In the genomic region with DNA sequence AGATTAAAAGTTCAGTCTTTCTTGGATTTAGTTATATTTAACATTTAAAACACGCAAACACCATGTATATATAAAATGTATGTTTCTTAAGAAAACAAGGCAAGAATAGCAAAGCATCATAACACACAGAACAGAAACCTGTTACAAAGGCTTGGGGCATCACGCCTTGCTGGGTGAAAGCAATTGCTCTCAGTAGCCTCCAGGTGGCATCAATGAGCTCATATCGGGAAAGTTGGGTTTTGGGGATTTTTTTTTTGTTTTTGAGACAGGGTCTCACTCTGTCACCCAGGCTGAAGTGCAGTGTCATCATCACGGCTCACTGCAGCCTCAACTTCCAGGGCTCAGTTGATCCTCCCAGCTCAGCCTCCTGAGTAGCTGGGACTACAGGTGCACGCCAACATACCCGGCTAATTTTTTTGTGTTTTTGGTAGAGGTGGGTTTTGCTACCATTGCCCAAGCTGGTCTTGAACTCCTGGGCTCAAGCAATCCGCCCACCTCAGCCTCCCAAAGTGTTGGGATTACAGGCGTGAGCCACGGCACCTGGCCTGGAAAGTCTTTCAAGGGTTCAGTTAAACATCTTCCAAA, we compare ENCODE assay signal across 9 cellular contexts. TPM values are rescaled to one million over a fixed set of nuclear protein-coding genes. Genes with fewer than 3 reads are reported as not detected.
A peak's percentile ranks its signal among the peaks of the same experiment; 100 is the strongest.
DNase-seq lines count a peak whose midpoint lies in the region; ATAC-seq and TF ChIP-seq lines count a peak whose summit lies in the region.
"Had no signal": no experiment of that assay in that cellular context is flagged by ENCODE, and none has a peak within 500 bp of the region (broad histone marks: within the 10 kb centered on the region; RNA-seq: fewer than 3 reads in every experiment).

No MANE protein-coding gene starts in this region.

- intact Hi-C loops in left ventricle myocardium inferior (cut with micrococcal nuclease), result no loop called here
- intact Hi-C loops in spleen (cut with DNase I; ENCODE audit: low total_unique reads), result no loop called here

- H3K9me3 Mint-ChIP-seq in activated T-helper 17 cell treated with anti-CD3 and anti-CD28 coated beads, Interleukin-2, amount 50 U/mL, for 72 hours, result no peaks in the 10 kb centered on the region

- H3K4me1 ChIP-seq in left ventricle myocardium inferior, result peaks cover 13% of the 10 kb centered on the region
- H3K4me1 ChIP-seq in spleen, result peaks cover 0 to 5% (median under 1%) of the 10 kb centered on the region in 6 donors

- H3K9me3 ChIP-seq in left ventricle myocardium inferior (replicated peaks), result no peaks in the 10 kb centered on the region
- no peaks in the 10 kb centered on the region for H3K9me3 ChIP-seq in spleen

- H3K4me3 ChIP-seq in left ventricle myocardium inferior (no peak overlapping the region), spleen (no peak overlapping the region)

- peak; percentile 54 for ATAC-seq in activated T-helper 17 cell treated with anti-CD3 and anti-CD28 coated beads, Interleukin-2, amount 50 U/mL, for 72 hours (replicated peaks)
- no peak for ATAC-seq in GM19452 (IDR thresholded peaks at IDR 0.05; ENCODE audit: unreplicated experiment)

- TF ChIP-seq POLR2A in spleen (IDR thresholded peaks at IDR 0.05), result no peak

- DNase-seq in A172 (ENCODE audit: low spot score), result peak; percentile 40
- DNase-seq in ELF-1 (ENCODE audit: low read depth, low spot score), result peak; percentile 64
- DNase-seq in NCI-H1694 treated with DMSO at 0.1 percent for 48 hours (lab: John Stamatoyannopoulos, UW), result peak; percentile 52
- DNase-seq in left ventricle myocardium inferior, result no peak
- no peak for DNase-seq in spleen
- no peak for DNase-seq in GF-D8 (lab: John Stamatoyannopoulos, UW)

- no peaks in the 10 kb centered on the region for H3K27me3 Mint-ChIP-seq in activated T-helper 17 cell treated with anti-CD3 and anti-CD28 coated beads, Interleukin-2, amount 50 U/mL, for 72 hours

- H3K27ac ChIP-seq in left ventricle myocardium inferior (replicated peaks), result no peak overlapping the region
- H3K27ac ChIP-seq in spleen, result no peak overlapping the region
- H3K27ac ChIP-seq: epithelial cell of prostate had no signal

- H3K27me3 ChIP-seq in left ventricle myocardium inferior (ENCODE audit: low read depth), result no peaks in the 10 kb centered on the region
- no peaks in the 10 kb centered on the region for H3K27me3 ChIP-seq in spleen (replicated peaks in 1 of 7)

- H3K4me1 Mint-ChIP-seq in activated T-helper 17 cell treated with anti-CD3 and anti-CD28 coated beads, Interleukin-2, amount 50 U/mL, for 72 hours, result peaks cover 1% of the 10 kb centered on the region

- H3K27ac Mint-ChIP-seq in activated T-helper 17 cell treated with anti-CD3 and anti-CD28 coated beads, Interleukin-2, amount 50 U/mL, for 72 hours, result no peak overlapping the region

- H3K36me3 Mint-ChIP-seq in activated T-helper 17 cell treated with anti-CD3 and anti-CD28 coated beads, Interleukin-2, amount 50 U/mL, for 72 hours (ENCODE audit: low read depth), result peaks cover 66% of the 10 kb centered on the region

- peak; percentile 78 for TF ChIP-seq CTCF in left ventricle myocardium inferior (IDR thresholded peaks at IDR 0.05; ENCODE audit: borderline replicate concordance)
- TF ChIP-seq CTCF in spleen (IDR thresholded peaks at IDR 0.05 in 8 of 11, conservative IDR thresholded peaks at IDR 0.05 in 3 of 11), result peak; percentile 38 to 85 (median 74)

- peaks cover 45% of the 10 kb centered on the region for H3K36me3 ChIP-seq in left ventricle myocardium inferior
- H3K36me3 ChIP-seq in spleen, result peaks cover 0 to 95% (median 41%) of the 10 kb centered on the region in 6 donors

- 55 to 66% (median 62%) methylated on average over 9 of the region's 9 CpGs for WGBS in spleen, 5 donors

- no peak overlapping the region for H3K4me3 Mint-ChIP-seq in activated T-helper 17 cell treated with anti-CD3 and anti-CD28 coated beads, Interleukin-2, amount 50 U/mL, for 72 hours

RNA-seq across cellular contexts. Expression of gene CYB5D2, which starts 56.9 kb away (rescaled TPM):
- total RNA-seq in A172 (2014; rRNA removed; shearing (Covaris generic)), result 23.4 and 32.7 TPM in 2 replicates
- 1 to 10 TPM; 6.6 to 8.4 TPM for total RNA-seq in activated T-helper 17 cell treated with anti-CD3 and anti-CD28 coated beads, Interleukin-2, amount 50 U/mL, for 72 hours
- 6.7 TPM for total RNA-seq in left ventricle myocardium inferior
- total RNA-seq in spleen, result 10 to 100 TPM in 6 of 7 donors, 1 to 10 TPM in 1; 7.5 to 24.7 (median 16.3) TPM
- polyA plus RNA-seq in spleen, result 10 to 100 TPM in 2 of 3 donors, 1 to 10 TPM in 1; 9.7 to 14.7 (median 11.0) TPM

RNA-seq across cellular contexts. Expression of gene ZZEF1, which starts 57.1 kb away (rescaled TPM):
- total RNA-seq in A172 (2014; rRNA removed; shearing (Covaris generic)), result 21.1 and 22.4 TPM in 2 replicates
- total RNA-seq in activated T-helper 17 cell treated with anti-CD3 and anti-CD28 coated beads, Interleukin-2, amount 50 U/mL, for 72 hours, result 10 to 100 TPM; 48.1 to 48.2 TPM
- total RNA-seq in left ventricle myocardium inferior (29.9 TPM), spleen (100 to 1,000 TPM in 6 of 7 donors, 10 to 100 TPM in 1; 70.1 to 153 (median 111) TPM)
- 10 to 100 TPM in 1 of 3 donors, 1 to 10 TPM in 2; 5.3 to 12.7 (median 5.5) TPM for polyA plus RNA-seq in spleen

Comparison
In these comparisons a context has a peak if more than half of its experiments do, and no peak if none do; other contexts are left out.
1. DNase-seq: peak in A172 (single experiment), ELF-1 (single experiment) and NCI-H1694 treated with DMSO at 0.1 percent for 48 hours (single experiment); none in left ventricle myocardium inferior (single experiment), spleen (single experiment) and GF-D8 (single experiment).